Comparison of ENCODE assay signal across 11 cellular contexts in the genomic region with DNA sequence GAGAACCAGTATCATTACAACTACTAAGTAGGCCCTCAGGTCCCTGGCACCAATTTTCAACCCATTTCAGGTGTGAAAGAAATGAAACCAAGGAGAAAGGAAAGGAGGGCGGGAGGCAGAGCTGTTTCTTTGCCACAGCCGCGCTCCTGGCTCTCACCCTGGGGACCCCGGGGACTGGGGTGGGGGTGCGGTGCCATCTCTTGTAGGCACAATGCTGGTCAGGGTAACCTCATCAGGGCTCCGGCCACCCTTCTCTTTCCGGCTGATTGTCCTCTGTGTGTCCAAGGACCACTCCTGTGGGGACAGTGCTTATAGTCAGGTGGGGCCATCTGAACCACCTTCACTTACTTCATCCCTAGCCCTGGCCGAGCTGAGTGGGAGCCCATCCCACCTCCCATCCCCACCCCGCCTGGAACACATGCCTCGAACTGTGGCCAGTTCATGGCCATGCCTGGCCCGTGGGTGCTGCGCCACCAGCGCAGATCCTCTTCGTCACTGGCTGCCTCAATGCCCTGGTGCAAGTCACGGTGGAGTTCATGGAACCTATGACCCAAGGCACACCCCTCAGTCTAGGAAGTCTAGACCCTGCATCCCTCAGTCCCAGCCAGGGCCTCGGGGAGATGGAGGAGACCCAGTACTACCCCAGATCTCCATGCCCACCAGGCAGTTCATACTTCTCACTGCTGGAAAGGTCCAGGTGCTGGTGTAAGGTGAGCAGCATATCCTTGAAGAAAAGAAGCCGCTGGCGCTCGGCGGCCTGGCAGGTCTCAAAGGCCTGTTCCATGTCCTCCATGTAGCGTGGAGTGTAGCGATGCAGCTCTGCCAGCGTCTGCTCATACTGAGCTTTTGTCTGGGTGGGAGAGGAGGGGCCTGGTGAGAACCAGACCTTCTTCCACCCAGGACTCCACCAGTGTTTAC. TPM values are rescaled to one million over a fixed set of nuclear protein-coding genes. Genes with fewer than 3 reads are reported as not detected.
A peak's percentile ranks its signal among the peaks of the same experiment; 100 is the strongest.
DNase-seq lines count a peak whose midpoint lies in the region; ATAC-seq and TF ChIP-seq lines count a peak whose summit lies in the region.
"Had no signal": no experiment of that assay in that cellular context is flagged by ENCODE, and none has a peak within 500 bp of the region (broad histone marks: within the 10 kb centered on the region; RNA-seq: fewer than 3 reads in every experiment).

No MANE protein-coding gene starts in this region.

- TF ChIP-seq POLR2A in IMR-90 (IDR thresholded peaks at IDR 0.05; ENCODE audit: low read depth, low read length) = no peak

- no peak overlapping the region for H4K91ac ChIP-seq in IMR-90 (ENCODE audit: insufficient read depth, low read depth, low read length)

- H3K14ac ChIP-seq in IMR-90 (replicated peaks; ENCODE audit: low read depth, low read length) = no peak overlapping the region

- WGBS in IMR-90 (ENCODE audit: extremely low coverage in 2 of 2, insufficient read length in 1 of 2), 2 experiments = 95% methylated on average over 9 of the region's 23 CpGs; no CpG with 5 or more reads in 1 of the 2 experiments
- WGBS in endodermal cell (ENCODE audit: insufficient coverage in 1 of 2, insufficient read length in 1 of 2), 2 experiments = 91 to 97% methylated on average over 15 to 23 of the region's 23 CpGs
- WGBS in psoas muscle, 3 donors = 81 to 89% (median 83%) methylated on average over 23 of the region's 23 CpGs

- DNase-seq in IMR-90 = no peak
- no peak for DNase-seq in endodermal cell
- no peak for DNase-seq in psoas muscle
- no peak for DNase-seq in NCI-H1417 (lab: John Stamatoyannopoulos, UW)
- DNase-seq in NCI-H2227 (lab: John Stamatoyannopoulos, UW; ENCODE audit: unreplicated experiment) = no peak
- DNase-seq in anterior cingulate cortex (lab: John Stamatoyannopoulos, UW) = no peak
- no peak for DNase-seq in T1000 (lab: John Stamatoyannopoulos, UW)
- DNase-seq: NCI-H2227 treated with DMSO at 0.1 percent for 48 hours had no signal

- H2BK15ac ChIP-seq in IMR-90 (ENCODE audit: low read depth, low read length) = no peak overlapping the region

- H3K36me3 ChIP-seq in BLaER1 treated with 17β-estradiol and CSF1 and Interleukin-3, amounts not matched to agents 10 nM and 100 nM = peaks cover 13 to 50% (median 37%) of the 10 kb centered on the region in 11 experiments
- peaks cover 29% of the 10 kb centered on the region for H3K36me3 ChIP-seq in IMR-90 (ENCODE audit: control insufficient read depth, insufficient read depth, low read length)
- peaks cover 28% of the 10 kb centered on the region for H3K36me3 ChIP-seq in endodermal cell (ENCODE audit: control insufficient read depth, insufficient read depth, low read length)
- H3K36me3 ChIP-seq in psoas muscle (ENCODE audit: insufficient read depth in 1 of 2, low read depth in 1 of 2) = peaks cover 0 to 70% of the 10 kb centered on the region in 2 donors

- no peak overlapping the region for H4K8ac ChIP-seq in IMR-90 (ENCODE audit: low read depth in 2 of 2, low read length in 2 of 2)

- peaks cover 12 to 25% (median 16%) of the 10 kb centered on the region in 11 experiments; a peak in 19 of 22 replicates for H4K20me1 ChIP-seq in BLaER1 treated with 17β-estradiol and CSF1 and Interleukin-3, amounts not matched to agents 10 nM and 100 nM
- 0 out of 2 replicates have a peak, but pooled peaks cover 10% of the 10 kb centered on the region for H4K20me1 ChIP-seq in IMR-90 (ENCODE audit: insufficient read depth, low read length)

- H3K9me3 Mint-ChIP-seq in endodermal cell = no peaks in the 10 kb centered on the region
- H3K9me3 Mint-ChIP-seq: CD8-positive, alpha-beta T cell had no signal

- H3K79me1 ChIP-seq in IMR-90 (ENCODE audit: low read depth in 1 of 2, low read length in 2 of 2) = peaks cover 3 to 38% of the 10 kb centered on the region in 2 experiments; a peak in 3 of 4 replicates

- TF ChIP-seq CTCF in IMR-90 (conservative IDR thresholded peaks at IDR 0.05; ENCODE audit: low read depth, low read length) = no peak
- no peak for TF ChIP-seq CTCF in endodermal cell (conservative IDR thresholded peaks at IDR 0.05)
- TF ChIP-seq CTCF in psoas muscle (IDR thresholded peaks at IDR 0.05) = no peak

- no peak overlapping the region for H2AFZ ChIP-seq in IMR-90 (replicated peaks; ENCODE audit: low read length, poor library complexity)

- POLR2A ChIA-PET in IMR-90 (lab: Charles Lee; ENCODE audit: unreplicated experiment) = no interaction called here

- TF ChIP-seq RAD21 in IMR-90 (IDR thresholded peaks at IDR 0.05; ENCODE audit: low read length) = no peak

- peak overlapping the region in 6 of 11 experiments; percentile 96 to 99 (median 98); a peak in 11 of 22 replicates for H3K27ac ChIP-seq in BLaER1 treated with 17β-estradiol and CSF1 and Interleukin-3, amounts not matched to agents 10 nM and 100 nM
- H3K27ac ChIP-seq in IMR-90 (ENCODE audit: insufficient read depth, low read length) = no peak overlapping the region
- H3K27ac ChIP-seq in endodermal cell (ENCODE audit: low read depth, low read length) = no peak overlapping the region
- H3K27ac ChIP-seq in psoas muscle = peak overlapping the region; percentile 95

- H3K4me1 ChIP-seq in BLaER1 treated with 17β-estradiol and CSF1 and Interleukin-3, amounts not matched to agents 10 nM and 100 nM = peaks cover 35 to 57% (median 45%) of the 10 kb centered on the region in 10 experiments
- H3K4me1 ChIP-seq in IMR-90 (ENCODE audit: control insufficient read depth, insufficient read depth, low read length) (peaks cover 9% of the 10 kb centered on the region), endodermal cell (ENCODE audit: control insufficient read depth, insufficient read depth, low read length) (peaks cover 4% of the 10 kb centered on the region), psoas muscle (peaks cover 74% of the 10 kb centered on the region)

- H3K4me1 Mint-ChIP-seq in endodermal cell = peaks cover 8% of the 10 kb centered on the region

- H3K4me2 ChIP-seq in BLaER1 treated with 17β-estradiol and CSF1 and Interleukin-3, amounts not matched to agents 10 nM and 100 nM = peak overlapping the region in 5 of 11 experiments; percentile 84 to 97 (median 91); a peak in 3 of 22 replicates
- H3K4me2 ChIP-seq in IMR-90 (ENCODE audit: low read depth, low read length) = no peak overlapping the region

- no peak overlapping the region for H3K4ac ChIP-seq in IMR-90 (ENCODE audit: low read depth, low read length)

- no peak overlapping the region for H3K4me3 ChIP-seq in BLaER1 treated with 17β-estradiol and CSF1 and Interleukin-3, amounts not matched to agents 10 nM and 100 nM
- no peak overlapping the region for H3K4me3 ChIP-seq in IMR-90 (ENCODE audit: insufficient read depth, low read depth, low read length)
- no peak overlapping the region for H3K4me3 ChIP-seq in endodermal cell (ENCODE audit: low read length)
- H3K4me3 ChIP-seq in psoas muscle = peak overlapping the region; percentile 93

- no peak overlapping the region for H2BK5ac ChIP-seq in IMR-90 (ENCODE audit: low read depth, low read length, poor library complexity, severe bottlenecking)

- in situ Hi-C loops in IMR-90 (cut with MboI; ENCODE audit: low sequenced_read_pairs) = loop anchor here (5.0 kb wide), 1 partner anchor 83 kb away; no protein-coding TSS in a partner anchor

- H4K5ac ChIP-seq in IMR-90 (ENCODE audit: low read depth, low read length) = no peak overlapping the region

- intact Hi-C loops in IMR-90 (cut with micrococcal nuclease) (no loop called here), psoas muscle (cut with DNase I) (loop anchor here in 1 of 2 donors (5.0 kb wide), 1 partner anchor 78 kb away; a partner anchor contains a TSS)

- H3K27me3 Mint-ChIP-seq in endodermal cell (ENCODE audit: insufficient read depth) = no peaks in the 10 kb centered on the region

- H3K36me3 Mint-ChIP-seq in endodermal cell (ENCODE audit: low read depth) = peaks cover 17% of the 10 kb centered on the region

- H3K9me1 ChIP-seq in IMR-90 (ENCODE audit: insufficient read depth, low read length) = 0 out of 2 replicates have a peak, but pooled peaks cover 3% of the 10 kb centered on the region

- dilution Hi-C loops in IMR-90 (cut with HindIII; ENCODE audit: low sequenced_read_pairs, unreplicated experiment) = no loop called here

- BruUV-seq in IMR-90 (replicated peaks; lab: Mats Ljungman, UMichigan) = no TSS peak

- no peaks in the 10 kb centered on the region for H3K27me3 ChIP-seq in BLaER1 treated with 17β-estradiol and CSF1 and Interleukin-3, amounts not matched to agents 10 nM and 100 nM
- H3K27me3 ChIP-seq in IMR-90 (ENCODE audit: control insufficient read depth, insufficient read depth, low read length) = no peaks in the 10 kb centered on the region
- H3K27me3 ChIP-seq in endodermal cell (ENCODE audit: control insufficient read depth, insufficient read depth, low read length, poor library complexity, severe bottlenecking) = no peaks in the 10 kb centered on the region
- H3K27me3 ChIP-seq in psoas muscle (ENCODE audit: insufficient read depth in 3 of 3, low read length in 2 of 3) = no peaks in the 10 kb centered on the region

- H3K56ac ChIP-seq in IMR-90 (ENCODE audit: extremely low read depth, insufficient read depth, low read length) = no peak overlapping the region

- H2AK9ac ChIP-seq in IMR-90 (replicated peaks; ENCODE audit: low read depth, low read length, poor library complexity) = peak overlapping the region; percentile 85

- peak overlapping the region; percentile 69 for H3K27ac Mint-ChIP-seq in endodermal cell
- H3K27ac Mint-ChIP-seq: CD8-positive, alpha-beta T cell had no signal

- no peak for ATAC-seq in IMR-90 (ENCODE audit: low read depth)
- no peak for ATAC-seq in psoas muscle
- ATAC-seq: CD8-positive, alpha-beta T cell had no signal

- H3K9ac ChIP-seq in BLaER1 treated with 17β-estradiol and CSF1 and Interleukin-3, amounts not matched to agents 10 nM and 100 nM = peak overlapping the region; percentile 92 to 100 (median 98); a peak in 14 of 22 replicates
- H3K9ac ChIP-seq in IMR-90 (ENCODE audit: low read depth, low read length) (no peak overlapping the region), endodermal cell (ENCODE audit: extremely low read depth, low read length, poor library complexity, severe bottlenecking) (no peak overlapping the region)

- H3K18ac ChIP-seq in IMR-90 (ENCODE audit: low read depth, low read length) = no peak overlapping the region

- no peak overlapping the region for H2AK5ac ChIP-seq in IMR-90 (ENCODE audit: low read depth, low read length)

- no peak overlapping the region for H2BK120ac ChIP-seq in IMR-90 (ENCODE audit: low read depth, low read length)

- CTCF ChIA-PET in IMR-90 (lab: Yijun Ruan, JAX) = interaction anchor here (1.0 to 1.1 kb wide), 2 partner anchors 80 to 176 kb away, joined by 4 read pairs; no protein-coding TSS in a partner anchor

- no peak overlapping the region for H2BK20ac ChIP-seq in IMR-90 (ENCODE audit: low read depth, low read length)

- H3K23ac ChIP-seq in IMR-90 (ENCODE audit: low read depth, low read length) = no peak overlapping the region

- no peak overlapping the region for H3K4me3 Mint-ChIP-seq in endodermal cell
- H3K4me3 Mint-ChIP-seq: CD8-positive, alpha-beta T cell had no signal

- H3K9me3 ChIP-seq in BLaER1 treated with 17β-estradiol and CSF1 and Interleukin-3, amounts not matched to agents 10 nM and 100 nM (replicated peaks in 1 of 11) = no peaks in the 10 kb centered on the region
- H3K9me3 ChIP-seq in IMR-90 (ENCODE audit: control insufficient read depth, insufficient read depth, low read length) = no peaks in the 10 kb centered on the region
- H3K9me3 ChIP-seq in endodermal cell (ENCODE audit: control insufficient read depth, low read length) = no peaks in the 10 kb centered on the region
- no peaks in the 10 kb centered on the region for H3K9me3 ChIP-seq in psoas muscle

RNA-seq across cellular contexts. Expression of a gene that starts 2.3 kb away (rescaled TPM):
- total RNA-seq in IMR-90 (2012; rRNA removed) = 87.8 and 114 TPM in 2 replicates
- polyA plus RNA-seq in IMR-90 (2012; rRNA removed) = 35.1 and 54.7 TPM in 2 replicates
- 39.1 and 42.9 TPM in 2 replicates for polyA plus RNA-seq in IMR-90 (2012; cell fraction: cytosol; rRNA removed)
- polyA plus RNA-seq in IMR-90 (2012; cell fraction: nucleus; rRNA removed; ENCODE audit: low replicate concordance) = 145 and 146 TPM in 2 replicates
- 10 to 100 TPM; 84.6 to 86.0 TPM for total RNA-seq in endodermal cell
- 55.0 TPM for polyA plus RNA-seq in endodermal cell (2013, experiment 1 of 2)
- 48.1 TPM for polyA plus RNA-seq in endodermal cell (2013, experiment 2 of 2)
- 100 to 1,000 TPM in 1 of 4 donors, 10 to 100 TPM in 3; 80.2 to 138 (median 86.5) TPM for total RNA-seq in psoas muscle
- polyA plus RNA-seq in psoas muscle = 10 to 100 TPM; 58.7 to 84.3 (median 60.8) TPM

RNA-seq across cellular contexts. Expression of a gene that starts 7.2 kb away (rescaled TPM):
- total RNA-seq in IMR-90 (2012; rRNA removed) = 18.9 and 19.2 TPM in 2 replicates
- 21.1 and 24.5 TPM in 2 replicates for polyA plus RNA-seq in IMR-90 (2012; rRNA removed)
- polyA plus RNA-seq in IMR-90 (2012; cell fraction: cytosol; rRNA removed) = 30.8 and 31.9 TPM in 2 replicates
- polyA plus RNA-seq in IMR-90 (2012; cell fraction: nucleus; rRNA removed; ENCODE audit: low replicate concordance) = 22.7 and 43.7 TPM in 2 replicates
- total RNA-seq in endodermal cell = 10 to 100 TPM; 48.0 to 66.6 TPM
- polyA plus RNA-seq in endodermal cell (2013, experiment 1 of 2) = 22.9 TPM
- 18.0 TPM for polyA plus RNA-seq in endodermal cell (2013, experiment 2 of 2)
- 100 to 1,000 TPM; 210 to 430 (median 348) TPM for total RNA-seq in psoas muscle
- polyA plus RNA-seq in psoas muscle = 100 to 1,000 TPM in 2 of 3 donors, 10 to 100 TPM in 1; 90.4 to 303 (median 167) TPM
- total RNA-seq: CD8-positive, alpha-beta T cell; OCI-LY7 had no signal

RNA-seq across cellular contexts. Expression of a gene that starts 35.8 kb away (rescaled TPM):
- 25.6 and 27.8 TPM in 2 replicates for total RNA-seq in IMR-90 (2012; rRNA removed)
- 33.5 and 33.6 TPM in 2 replicates for polyA plus RNA-seq in IMR-90 (2012; rRNA removed)
- 24.1 and 24.5 TPM in 2 replicates for polyA plus RNA-seq in IMR-90 (2012; cell fraction: cytosol; rRNA removed)
- 77.2 and 160 TPM in 2 replicates for polyA plus RNA-seq in IMR-90 (2012; cell fraction: nucleus; rRNA removed; ENCODE audit: low replicate concordance)
- total RNA-seq in endodermal cell = 10 to 100 TPM; 20.9 to 31.2 TPM
- 72.6 TPM for polyA plus RNA-seq in endodermal cell (2013, experiment 1 of 2)
- 69.3 TPM for polyA plus RNA-seq in endodermal cell (2013, experiment 2 of 2)
- 1 to 10 TPM; 5.1 to 9.3 (median 6.9) TPM for total RNA-seq in psoas muscle
- polyA plus RNA-seq in psoas muscle = 10 to 100 TPM in 1 of 3 donors, 1 to 10 TPM in 2; 3.8 to 11.5 (median 4.3) TPM

Comparison
In these comparisons a context has a peak if more than half of its experiments do, and no peak if none do; other contexts are left out.
1. H3K27ac ChIP-seq: peak in BLaER1 treated with 17β-estradiol and CSF1 and Interleukin-3, amounts not matched to agents 10 nM and 100 nM (6 of 11) and psoas muscle (single experiment); none in IMR-90 (single experiment) and endodermal cell (single experiment).
2. H3K9ac ChIP-seq: peak in BLaER1 treated with 17β-estradiol and CSF1 and Interleukin-3, amounts not matched to agents 10 nM and 100 nM (11 of 11); none in IMR-90 (single experiment) and endodermal cell (single experiment).